Comparison of ENCODE assay signal across 1 cellular context in the genomic region with DNA sequence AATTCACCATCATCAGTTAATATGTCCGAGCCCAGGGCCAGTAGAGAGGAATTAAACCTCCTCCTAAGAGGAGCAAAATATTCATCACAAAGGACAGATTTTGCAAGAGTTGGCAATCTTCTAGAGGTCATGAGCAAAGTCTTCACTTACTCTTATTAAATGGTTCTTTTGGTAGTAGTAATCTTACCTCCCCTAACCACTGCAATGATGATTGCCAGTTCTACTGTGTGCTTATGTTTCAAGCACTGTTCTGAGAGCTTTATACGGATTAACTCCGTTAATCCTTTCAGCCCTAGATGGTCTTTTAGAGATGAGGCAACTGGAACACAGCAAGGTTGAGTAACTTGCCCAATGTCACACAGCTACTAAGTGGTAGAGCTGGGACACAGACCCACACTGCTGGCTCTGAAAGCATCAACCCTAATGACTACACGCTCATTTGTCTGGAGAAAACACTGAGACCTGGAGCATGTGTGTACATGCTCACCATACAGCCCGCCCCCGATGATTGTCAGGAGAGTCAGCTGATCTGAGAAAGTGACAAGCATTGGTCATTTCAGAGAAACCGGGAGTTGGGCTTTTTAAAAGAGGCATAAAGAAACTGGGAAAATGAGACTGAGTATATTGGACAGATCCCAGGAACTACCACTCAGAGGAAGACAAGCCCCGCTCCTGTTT.
TF ChIP-seq lines count a peak whose summit lies in the region.

No MANE protein-coding gene starts in this region.

TF ChIP-seq in IMR-90, 13 proteins besides CTCF, POLR2A, EP300 and RAD21 (continued from another document):
- TF ChIP-seq RCOR1 (IDR thresholded peaks at IDR 0.05; ENCODE audit: insufficient replicate concordance, low read length) (no peak), ELK1 (IDR thresholded peaks at IDR 0.05; ENCODE audit: borderline replicate concordance, low read depth, low read length) (no peak), BHLHE40 (IDR thresholded peaks at IDR 0.05; ENCODE audit: low read depth, low read length) (no peak), CEBPB (IDR thresholded peaks at IDR 0.05; ENCODE audit: low read depth, low read length) (no peak; the same call in 1 of the 2 replicates), CHD1 (IDR thresholded peaks at IDR 0.05; ENCODE audit: low read depth, low read length) (no peak), MAZ (IDR thresholded peaks at IDR 0.05; ENCODE audit: borderline replicate concordance, low read depth, low read length) (no peak), NFE2L2 (IDR thresholded peaks at IDR 0.05; ENCODE audit: low read depth, low read length) (no peak)
TF ChIP-seq in IMR-90: peak in this region for 0.
